Comparison of ENCODE assay signal across 17 cellular contexts in the genomic region with DNA sequence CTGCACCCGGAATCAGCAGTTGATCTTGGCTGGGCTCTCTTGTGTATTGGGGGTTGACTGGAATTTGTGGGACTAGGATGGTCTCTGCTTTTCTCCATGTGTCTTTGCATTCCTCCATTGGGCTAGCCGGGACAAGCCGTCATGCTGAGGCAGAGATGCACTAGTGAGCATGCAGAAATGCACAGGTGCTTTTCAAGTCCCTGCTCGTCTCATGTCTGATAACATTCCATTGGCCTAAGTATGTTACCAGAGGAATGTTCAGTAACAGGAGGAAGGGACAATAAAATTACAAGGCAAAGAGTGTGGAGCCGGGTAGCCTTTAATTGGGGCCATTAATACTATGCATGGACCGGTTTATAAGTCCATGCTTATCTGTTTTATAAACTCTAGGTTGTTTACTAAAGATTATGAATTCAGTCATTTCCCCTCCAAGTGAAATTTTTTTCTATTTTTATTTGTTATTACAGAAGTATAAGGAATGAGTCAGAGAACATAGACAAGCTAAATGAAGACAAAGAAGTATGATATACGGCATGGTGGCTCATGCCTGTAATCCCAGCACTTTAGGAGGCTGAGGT. TPM values are rescaled to one million over a fixed set of nuclear protein-coding genes. Genes with fewer than 3 reads are reported as not detected.
DNase-seq lines count a peak whose midpoint lies in the region; ATAC-seq, FAIRE-seq and TF ChIP-seq lines count a peak whose summit lies in the region.
"Had no signal": no experiment of that assay in that cellular context is flagged by ENCODE, and none has a peak within 500 bp of the region (broad histone marks: within the 10 kb centered on the region; RNA-seq: fewer than 3 reads in every experiment).

No MANE protein-coding gene starts in this region.

- POLR2A ChIA-PET in RWPE1 (lab: Yijun Ruan, JAX; ENCODE audit: low non-redundant PET) = no interaction called here

- TF ChIP-seq CTCF in RWPE1 (conservative IDR thresholded peaks at IDR 0.05; ENCODE audit: low read depth) (no peak), fibroblast of mammary gland (conservative IDR thresholded peaks at IDR 0.05; ENCODE audit: control insufficient read depth, insufficient read depth, low read depth, low read length) (no peak), D721Med (IDR thresholded peaks at IDR 0.05; ENCODE audit: insufficient read depth, missing control alignments) (no peak)

- no peak for ATAC-seq in sciatic nerve
- ATAC-seq: activated CD8-positive, alpha-beta T cell treated with anti-CD3 and anti-CD28 coated beads for 36 hours had no signal

- peak overlapping the region; percentile 68 for H3K27ac ChIP-seq in RWPE1

- intact Hi-C loops in sciatic nerve (cut with DNase I) = no loop called here

- FAIRE-seq in D721Med (lab: Jason Lieb, UNC) = no peak
- FAIRE-seq: TTC549 had no signal

- peak; percentile 54 for DNase-seq in ELR (ENCODE audit: low read depth)
- peak; percentile 68 for DNase-seq in RWPE1 (ENCODE audit: low spot score)
- peak; percentile 29 for DNase-seq in fibroblast of mammary gland (ENCODE audit: low read depth)
- peak; percentile 17 for DNase-seq in pulmonary artery endothelial cell (ENCODE audit: low read depth, low spot score)
- DNase-seq in activated CD8-positive, alpha-beta memory T cell treated with anti-CD3 and anti-CD28 coated beads, Interleukin-2, amount 50 U/mL, for 48 hours = no peak
- no peak for DNase-seq in D721Med (ENCODE audit: insufficient read length, low spot score)
- no peak for DNase-seq in activated T-cell treated with anti-CD3 and anti-CD28 coated beads for 4 hours
- DNase-seq in sciatic nerve (ENCODE audit: low spot score) = no peak
- DNase-seq: activated CD8-positive, alpha-beta T cell treated with anti-CD3 and anti-CD28 coated beads for 36 hours; activated naive CD4-positive, alpha-beta T cell treated with anti-CD3 and anti-CD28 coated beads, Interleukin-2, amount 10 ng/mL, durations not matched to agents 7 days and 5 days; DMS53; erythroblast; NCI-H1930; NCI-H774; SHP77 treated with DMSO at 0.1 percent for 48 hours; stimulated activated CD4-positive, alpha-beta T cell treated with anti-CD3 and anti-CD28 coated beads, Interleukin-2, amount 100 ng/mL, for 24 hours had no signal

- H3K4me3 ChIP-seq in fibroblast of mammary gland (ENCODE audit: control insufficient read depth, low read depth, low read length) = no peak overlapping the region

- CTCF ChIA-PET in RWPE1 (lab: Yijun Ruan, JAX) = interaction anchor here (1.0 kb wide), 1 partner anchor 655 kb away, joined by 3 read pairs; a partner anchor contains a TSS

RNA-seq across cellular contexts. Expression of a gene that starts 24.4 kb away (rescaled TPM):
- total RNA-seq in pulmonary artery endothelial cell (46.3 and 53.9 TPM in 2 replicates), sciatic nerve (82.4 TPM)

Comparison
In these comparisons a context has a peak if more than half of its experiments do, and no peak if none do; other contexts are left out.
1. DNase-seq: peak in ELR (single experiment), RWPE1 (single experiment), fibroblast of mammary gland (single experiment) and pulmonary artery endothelial cell (single experiment); none in activated CD8-positive, alpha-beta memory T cell treated with anti-CD3 and anti-CD28 coated beads, Interleukin-2, amount 50 U/mL, for 48 hours (single experiment), D721Med (single experiment), activated T-cell treated with anti-CD3 and anti-CD28 coated beads for 4 hours (single experiment) and sciatic nerve (single experiment).